ENCODE assay signal across 16 cellular contexts in the genomic region with DNA sequence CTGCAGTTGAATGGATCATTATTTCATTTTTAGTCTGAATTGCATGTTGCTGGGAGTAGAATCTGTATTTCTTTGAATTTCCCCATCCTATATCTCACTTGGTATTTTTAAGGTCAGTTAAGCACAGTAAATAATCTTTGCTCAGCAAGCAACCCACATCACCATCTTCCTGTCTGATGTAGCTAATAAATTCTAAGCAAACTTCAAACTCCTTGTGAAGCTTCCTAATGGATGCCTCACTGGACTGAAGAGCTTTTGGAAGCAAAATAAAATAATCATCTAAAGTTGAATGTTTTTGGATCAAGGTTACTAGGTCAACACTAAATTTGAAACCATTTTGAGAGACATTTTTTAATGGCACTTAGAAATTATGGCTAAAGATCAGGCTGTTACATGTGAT.
DNase-seq lines count a peak whose midpoint lies in the region; ATAC-seq, FAIRE-seq and TF ChIP-seq lines count a peak whose summit lies in the region.
"Had no signal": no experiment of that assay in that cellular context is flagged by ENCODE, and none has a peak within 500 bp of the region (broad histone marks: within the 10 kb centered on the region; RNA-seq: fewer than 3 reads in every experiment).

No MANE protein-coding gene starts in this region.

- H2AFZ ChIP-seq in SK-N-SH (ENCODE audit: low read depth): no peak overlapping the region

- POLR2A ChIA-PET in SK-N-SH (lab: Yijun Ruan, JAX): no interaction called here

- peak overlapping the region; percentile 28 to 77; a peak in 3 of 4 replicates for H3K27ac ChIP-seq in SK-N-SH (ENCODE audit: low read depth in 2 of 2, low read length in 1 of 2)
- H3K27ac ChIP-seq: A549, C4-2B had no signal

- CTCF ChIA-PET in SK-N-SH (lab: Yijun Ruan, JAX): no interaction called here

- TF ChIP-seq RAD21 in SK-N-SH (IDR thresholded peaks at IDR 0.05; ENCODE audit: low read length): no peak

- H3K9me2 ChIP-seq in SK-N-SH: no peaks in the 10 kb centered on the region; the same call in 1 of the 2 replicates

- H3F3A ChIP-seq in SK-N-SH (replicated peaks; ENCODE audit: insufficient read depth): peaks cover 20% of the 10 kb centered on the region

- ATAC-seq in HG03378 (IDR thresholded peaks at IDR 0.05; ENCODE audit: unreplicated experiment): no peak
- no peak for ATAC-seq in GM21367 (IDR thresholded peaks at IDR 0.05; ENCODE audit: unreplicated experiment)
- ATAC-seq: A549 had no signal

- H3K4me3 ChIP-seq in SK-N-SH (ENCODE audit: low read depth in 2 of 2, low read length in 1 of 2): no peak overlapping the region
- H3K4me3 ChIP-seq: A549 had no signal

- peaks cover 0 to 6% of the 10 kb centered on the region in 2 experiments; a peak in 3 of 4 replicates for H3K4me1 ChIP-seq in SK-N-SH (ENCODE audit: control insufficient read depth in 1 of 2, insufficient read depth in 2 of 2, low read depth in 1 of 2, low read length in 1 of 2)
- H3K4me1 ChIP-seq: A549, BE2C had no signal

- no peaks in the 10 kb centered on the region for H3K27me3 ChIP-seq in SK-N-SH (ENCODE audit: insufficient read depth)
- H3K27me3 ChIP-seq: BE2C had no signal

- FAIRE-seq in H54 (lab: Jason Lieb, UNC): peak; percentile 38
- FAIRE-seq: A549, H1 had no signal

- no peaks in the 10 kb centered on the region for H3K9me3 ChIP-seq in SK-N-SH
- H3K9me3 ChIP-seq: A549, BE2C had no signal

- H3K79me2 ChIP-seq in SK-N-SH (ENCODE audit: insufficient read depth): no peaks in the 10 kb centered on the region

- TF ChIP-seq CTCF in SK-N-SH (IDR thresholded peaks at IDR 0.05): no peak

- TF ChIP-seq POLR2A in H54 (IDR thresholded peaks at IDR 0.05; ENCODE audit: low read depth, low read length): no peak

- no peak overlapping the region for H3K9ac ChIP-seq in SK-N-SH

- no peak overlapping the region for H3K4me2 ChIP-seq in SK-N-SH
- H3K4me2 ChIP-seq: A549 had no signal

- DNase-seq in H54 (ENCODE audit: insufficient read length, low spot score): no peak
- no peak for DNase-seq in SK-N-SH
- DNase-seq in left kidney (ENCODE audit: low read depth, low spot score): peak; percentile 56
- DNase-seq in NK-92 treated with Interleukin-12 subunit alpha and Interleukin-12 subunit beta, amount 100 ng/mL, for 24 hours (lab: John Stamatoyannopoulos, UW): no peak
- DNase-seq in DMS153 (lab: John Stamatoyannopoulos, UW): no peak
- DNase-seq: BE2C; CD4-positive, alpha-beta memory T cell; DMS53; GF-D8; HCEC 1CT; KG1 had no signal

- no peaks in the 10 kb centered on the region for H4K20me1 ChIP-seq in SK-N-SH (ENCODE audit: insufficient read depth)

- no peak for TF ChIP-seq EP300 in SK-N-SH (IDR thresholded peaks at IDR 0.05; ENCODE audit: borderline replicate concordance in 1 of 2, low read depth in 1 of 2, low read length in 1 of 2)

- H3K36me3 ChIP-seq in SK-N-SH (replicated peaks in 1 of 2; ENCODE audit: control insufficient read depth in 1 of 2, insufficient read depth in 2 of 2, low read length in 1 of 2): peaks cover 0 to 14% of the 10 kb centered on the region in 2 experiments
- H3K36me3 ChIP-seq: BE2C had no signal

TF ChIP-seq in SK-N-SH, 30 proteins besides CTCF, POLR2A, EP300 and RAD21:
- TF ChIP-seq SMC3 (IDR thresholded peaks at IDR 0.05; ENCODE audit: low read depth, low read length) (no peak), SIN3A (IDR thresholded peaks at IDR 0.05; ENCODE audit: borderline replicate concordance, low read depth, low read length) (no peak), YY1 (IDR thresholded peaks at IDR 0.05; ENCODE audit: low read depth) (no peak), RXRA (IDR thresholded peaks at IDR 0.05; ENCODE audit: borderline replicate concordance, low read depth) (no peak), MEF2A (IDR thresholded peaks at IDR 0.05; ENCODE audit: borderline replicate concordance, low read depth) (no peak), TEAD4 (IDR thresholded peaks at IDR 0.05; ENCODE audit: borderline replicate concordance, insufficient read depth) (no peak)
- TF ChIP-seq, protein P1, sequence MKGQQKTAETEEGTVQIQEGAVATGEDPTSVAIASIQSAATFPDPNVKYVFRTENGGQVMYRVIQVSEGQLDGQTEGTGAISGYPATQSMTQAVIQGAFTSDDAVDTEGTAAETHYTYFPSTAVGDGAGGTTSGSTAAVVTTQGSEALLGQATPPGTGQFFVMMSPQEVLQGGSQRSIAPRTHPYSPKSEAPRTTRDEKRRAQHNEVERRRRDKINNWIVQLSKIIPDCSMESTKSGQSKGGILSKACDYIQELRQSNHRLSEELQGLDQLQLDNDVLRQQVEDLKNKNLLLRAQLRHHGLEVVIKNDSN (IDR thresholded peaks at IDR 0.05; ENCODE audit: borderline replicate concordance, low read depth): no peak
